ENCODE assay signal across 11 cellular contexts in genomic region chrX:131693359-131693758, GRCh38.
"Had no signal": no experiment of that assay in that cellular context is flagged by ENCODE, and none has a peak within 500 bp of the region (broad histone marks: within the 10 kb centered on the region; RNA-seq: fewer than 3 reads in every experiment).

No MANE protein-coding gene starts in this region.

- ATAC-seq: GM23338, HCT116 had no signal

- DNase-seq: GM23248, GOT3, H7, H9, HCEC 1CT, HFFc6 had no signal

- H3K27ac ChIP-seq: GM23248 had no signal

- FAIRE-seq: H1, H54 had no signal

- H3K4me3 ChIP-seq: GM23248, GM23338, HAP-1 had no signal

- H3K4me1 ChIP-seq: HAP-1 had no signal
